ENCODE assay signal across 8 cellular contexts in the genomic region with DNA sequence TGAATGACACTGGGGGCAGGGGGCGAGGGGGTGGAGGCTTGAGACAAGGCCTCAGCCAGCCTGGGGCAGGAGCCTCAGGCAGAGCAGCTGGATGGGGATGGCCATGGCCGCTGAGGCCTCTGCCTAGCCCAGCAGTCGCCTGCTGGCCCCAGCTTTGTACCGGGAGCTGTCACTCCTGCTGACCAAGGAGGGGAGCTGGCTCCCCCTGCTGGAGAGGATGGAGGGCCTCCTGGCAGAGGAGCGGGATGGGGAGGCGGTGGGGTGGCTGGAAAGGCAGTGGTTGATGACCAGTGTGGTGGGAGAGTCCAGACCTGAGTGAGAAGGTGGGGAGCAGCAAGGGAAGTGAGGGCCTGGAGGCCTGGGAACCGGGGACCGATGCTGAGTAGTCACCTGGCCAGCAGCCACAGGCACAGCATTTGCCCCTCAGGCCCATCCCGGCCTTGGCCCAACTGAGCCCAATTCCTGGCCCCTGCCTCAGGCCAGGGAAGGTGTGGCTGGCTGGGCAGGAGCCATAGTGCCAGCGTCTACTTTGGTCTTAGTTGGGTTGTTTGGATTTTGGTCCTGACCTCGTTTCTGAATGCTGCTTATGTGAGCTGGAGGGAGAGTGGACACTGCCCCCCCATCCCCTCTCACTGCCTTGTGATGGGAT. TPM values are rescaled to one million over a fixed set of nuclear protein-coding genes. Genes with fewer than 3 reads are reported as not detected.
DNase-seq lines count a peak whose midpoint lies in the region; ATAC-seq and TF ChIP-seq lines count a peak whose summit lies in the region.

No MANE protein-coding gene starts in this region.

- H3K27ac Mint-ChIP-seq in activated CD4-positive, alpha-beta memory T cell treated with anti-CD3 and anti-CD28 coated beads, Interleukin-2, amount 10 ng/mL, durations not matched to agents 7 days and 5 days: no peak overlapping the region

- peak; percentile 76 to 80 for ATAC-seq in lower lobe of right lung
- ATAC-seq in GM21367 (IDR thresholded peaks at IDR 0.05; ENCODE audit: unreplicated experiment): no peak

- no peaks in the 10 kb centered on the region for H3K27me3 Mint-ChIP-seq in activated CD4-positive, alpha-beta memory T cell treated with anti-CD3 and anti-CD28 coated beads, Interleukin-2, amount 10 ng/mL, durations not matched to agents 7 days and 5 days

- DNase-seq in DMS 273 (lab: John Stamatoyannopoulos, UW; ENCODE audit: unreplicated experiment): peak; percentile 77
- DNase-seq in DMS 273 treated with DMSO at 0.1 percent for 48 hours (lab: John Stamatoyannopoulos, UW): no peak
- DNase-seq in NCI-H1092 treated with DMSO at 0.1 percent for 48 hours (lab: John Stamatoyannopoulos, UW): peak; percentile 33
- DNase-seq in activated CD4-positive, alpha-beta memory T cell treated with anti-CD3 and anti-CD28 coated beads, Interleukin-2, amount 10 ng/mL, durations not matched to agents 7 days and 5 days: peak; percentile 68
- peak; percentile 55 to 83 (median 73) for DNase-seq in dorsolateral prefrontal cortex
- DNase-seq in lower lobe of right lung: peak; percentile 86
- DNase-seq in stimulated activated CD4-positive, alpha-beta T cell treated with anti-CD3 and anti-CD28 coated beads, TNF-alpha, amount 100 ng/mL, for 48 hours (ENCODE audit: low read depth in 3 of 3): peak; percentile 29 to 54 (median 37)

- H3K36me3 ChIP-seq in lower lobe of right lung: peaks cover 81% of the 10 kb centered on the region

- H3K27me3 ChIP-seq in dorsolateral prefrontal cortex: no peaks in the 10 kb centered on the region
- no peaks in the 10 kb centered on the region for H3K27me3 ChIP-seq in lower lobe of right lung (ENCODE audit: low read depth)

- peak; percentile 30 to 89 (median 77) for TF ChIP-seq CTCF in dorsolateral prefrontal cortex (IDR thresholded peaks at IDR 0.05 in 54 of 56, conservative IDR thresholded peaks at IDR 0.05 in 2 of 56; ENCODE audit: low read depth in 1 of 56, partially characterized antibody in 56 of 56)
- peak; percentile 87 for TF ChIP-seq CTCF in lower lobe of right lung (IDR thresholded peaks at IDR 0.05)

- no peaks in the 10 kb centered on the region for H3K9me3 ChIP-seq in lower lobe of right lung

- peaks cover 2% of the 10 kb centered on the region for H3K4me1 ChIP-seq in lower lobe of right lung

- H3K4me3 ChIP-seq in dorsolateral prefrontal cortex (no peak overlapping the region), lower lobe of right lung (no peak overlapping the region)

- no peaks in the 10 kb centered on the region for H3K9me3 Mint-ChIP-seq in activated CD4-positive, alpha-beta memory T cell treated with anti-CD3 and anti-CD28 coated beads, Interleukin-2, amount 10 ng/mL, durations not matched to agents 7 days and 5 days

- H3K27ac ChIP-seq in dorsolateral prefrontal cortex (peak overlapping the region in 51 of 59 donors; percentile 2 to 86 (median 64)), lower lobe of right lung (peak overlapping the region; percentile 19)

- CTCF ChIA-PET in activated CD4-positive, alpha-beta memory T cell treated with anti-CD3 and anti-CD28 coated beads, Interleukin-2, amount 10 ng/mL, durations not matched to agents 7 days and 5 days (lab: Charles Lee): interaction anchor here (0.5 to 6.7 kb wide), 17 partner anchors 10 to 448 kb away, joined by 3 to 51 read pairs (median 3); a partner anchor contains a TSS

- H3K4me3 Mint-ChIP-seq in activated CD4-positive, alpha-beta memory T cell treated with anti-CD3 and anti-CD28 coated beads, Interleukin-2, amount 10 ng/mL, durations not matched to agents 7 days and 5 days: no peak overlapping the region

- no peaks in the 10 kb centered on the region for H3K4me1 Mint-ChIP-seq in activated CD4-positive, alpha-beta memory T cell treated with anti-CD3 and anti-CD28 coated beads, Interleukin-2, amount 10 ng/mL, durations not matched to agents 7 days and 5 days

- intact Hi-C loops in dorsolateral prefrontal cortex (cut with DNase I) (loop anchor here (5.0 to 10.0 kb wide), 2 partner anchors 73 to 170 kb away; a partner anchor contains a TSS), lower lobe of right lung (cut with DNase I) (no loop called here)

- POLR2A ChIA-PET in activated CD4-positive, alpha-beta memory T cell treated with anti-CD3 and anti-CD28 coated beads, Interleukin-2, amount 10 ng/mL, durations not matched to agents 7 days and 5 days (lab: Charles Lee): interaction anchor here (1.0 kb wide), 1 partner anchor 164 kb away, joined by 3 read pairs; a partner anchor contains a TSS

- peaks cover 18% of the 10 kb centered on the region for H3K36me3 Mint-ChIP-seq in activated CD4-positive, alpha-beta memory T cell treated with anti-CD3 and anti-CD28 coated beads, Interleukin-2, amount 10 ng/mL, durations not matched to agents 7 days and 5 days (ENCODE audit: low read depth)

RNA-seq across cellular contexts. Expression of a gene that starts 6.0 kb away (rescaled TPM):
- total RNA-seq in activated CD4-positive, alpha-beta memory T cell treated with anti-CD3 and anti-CD28 coated beads, Interleukin-2, amount 10 ng/mL, durations not matched to agents 7 days and 5 days: under 1 TPM; 0.23 to 0.63 TPM
- total RNA-seq in dorsolateral prefrontal cortex (10 to 100 TPM in 2 of 120 experiments, 1 to 10 TPM in 96, under 1 TPM in 22; 0.41 to 16.9 (median 1.5) TPM), lower lobe of right lung (200 TPM)

Comparison
In these comparisons a context has a peak if more than half of its experiments do, and no peak if none do; other contexts are left out.
1. RNA of a gene that starts 6.0 kb away (total RNA-seq): 200 TPM in lower lobe of right lung (single experiment); 0.41 to 16.9 TPM in dorsolateral prefrontal cortex and 0.23 to 0.63 TPM in activated CD4-positive, alpha-beta memory T cell treated with anti-CD3 and anti-CD28 coated beads, Interleukin-2, amount 10 ng/mL, durations not matched to agents 7 days and 5 days; every median in the first group is over 10 times any median in the second.